Comparison of ENCODE assay signal across 8 cellular contexts in genomic region chr14:71497645-71498086, GRCh38.
DNase-seq lines count a peak whose midpoint lies in the region; ATAC-seq and TF ChIP-seq lines count a peak whose summit lies in the region.

No MANE protein-coding gene starts in this region.

- H3K27me3 ChIP-seq in aorta (ENCODE audit: control insufficient read depth in 1 of 2, insufficient read depth in 2 of 2, low read length in 1 of 2) = no peaks in the 10 kb centered on the region
- H3K27me3 ChIP-seq in vagina = no peaks in the 10 kb centered on the region

- H3K36me3 ChIP-seq in aorta (ENCODE audit: control insufficient read depth in 1 of 2, insufficient read depth in 2 of 2, low read length in 1 of 2) = no peaks in the 10 kb centered on the region
- H3K36me3 ChIP-seq in vagina = no peaks in the 10 kb centered on the region

- TF ChIP-seq CTCF in fibroblast of the aortic adventitia (IDR thresholded peaks at IDR 0.05; ENCODE audit: insufficient read depth, low read length) (peak; percentile 20), vagina (IDR thresholded peaks at IDR 0.05) (no peak)

- no peaks in the 10 kb centered on the region for H3K9me3 ChIP-seq in aorta (ENCODE audit: control insufficient read depth, low read length)
- no peaks in the 10 kb centered on the region for H3K9me3 ChIP-seq in vagina

- POLR2A ChIA-PET in HEK293T (lab: Yijun Ruan, JAX) = no interaction called here

- ATAC-seq in GM18867 (IDR thresholded peaks at IDR 0.05; ENCODE audit: unreplicated experiment) (peak; percentile 87), HG02610 (IDR thresholded peaks at IDR 0.05; ENCODE audit: unreplicated experiment) (peak; percentile 76), aorta (ENCODE audit: low FRiP score) (no peak)

- DNase-seq in NCI-H187 (lab: John Stamatoyannopoulos, UW) = peak; percentile 51 to 60
- DNase-seq in fibroblast of the aortic adventitia (ENCODE audit: low read depth) = peak; percentile 88
- DNase-seq in HEK293T (ENCODE audit: extremely low spot score) = no peak
- no peak for DNase-seq in aorta
- no peak for DNase-seq in vagina (ENCODE audit: extremely low spot score in 2 of 2)
- no peak for DNase-seq in activated effector memory CD4-positive, alpha-beta T cell treated with Interleukin-2 at 50 U/mL for 16 hours

- intact Hi-C loops in aorta (cut with DNase I) (loop anchor here in 1 of 2 donors (10.0 kb wide), 1 partner anchor 373 kb away; no protein-coding TSS in a partner anchor), vagina (cut with DNase I) (no loop called here)

- CTCF ChIA-PET in HEK293T (lab: Yijun Ruan, JAX) = no interaction called here

- 4 to 6% methylated on average over 2 of the region's 2 CpGs for WGBS in aorta, 2 donors

- no peak for TF ChIP-seq POLR2A in vagina (IDR thresholded peaks at IDR 0.05)

- H3K27ac ChIP-seq in aorta (ENCODE audit: low read depth in 1 of 2, low read length in 2 of 2) (no peak overlapping the region), vagina (no peak overlapping the region)

- no peak overlapping the region for H3K4me3 ChIP-seq in fibroblast of the aortic adventitia (ENCODE audit: low read depth, low read length)
- no peak overlapping the region for H3K4me3 ChIP-seq in aorta (ENCODE audit: low read length in 2 of 2)
- no peak overlapping the region for H3K4me3 ChIP-seq in vagina

- H3K4me1 ChIP-seq in aorta (ENCODE audit: control insufficient read depth in 1 of 2, insufficient read depth in 2 of 2, low read length in 2 of 2) = peaks cover 4% of the 10 kb centered on the region in 2 donors
- H3K4me1 ChIP-seq in vagina = no peaks in the 10 kb centered on the region

TF ChIP-seq in HEK293T, 16 proteins besides CTCF, POLR2A, EP300 and RAD21:
- no peak for TF ChIP-seq FOXK2 (IDR thresholded peaks at IDR 0.05)

Comparison
In these comparisons a context has a peak if more than half of its experiments do, and no peak if none do; other contexts are left out.
1. DNase-seq: peak in NCI-H187 (2 of 2) and fibroblast of the aortic adventitia (single experiment); none in HEK293T (single experiment), aorta (0 of 2), vagina (0 of 2) and activated effector memory CD4-positive, alpha-beta T cell treated with Interleukin-2 at 50 U/mL for 16 hours (single experiment).